Comparison of ENCODE assay signal across 1 cellular context in genomic region chr7:128944487-128945236, GRCh38.
TF ChIP-seq lines count a peak whose summit lies in the region.

No MANE protein-coding gene starts in this region.

TF ChIP-seq in HCT116, 20 proteins besides CTCF, POLR2A, EP300 and RAD21:
- TF ChIP-seq CBX3 (IDR thresholded peaks at IDR 0.05; ENCODE audit: low read depth), result no peak
- no peak for TF ChIP-seq FOSL1 (IDR thresholded peaks at IDR 0.05; ENCODE audit: low read depth)
- TF ChIP-seq EZH2 (IDR thresholded peaks at IDR 0.05), result no peak
- no peak for TF ChIP-seq EGR1 (IDR thresholded peaks at IDR 0.05; ENCODE audit: low read depth)
- no peak for TF ChIP-seq JUND (IDR thresholded peaks at IDR 0.05)
- TF ChIP-seq EZH2phosphoT487 (IDR thresholded peaks at IDR 0.05; ENCODE audit: borderline replicate concordance), result no peak
- no peak for TF ChIP-seq ELF1 (IDR thresholded peaks at IDR 0.05; ENCODE audit: borderline replicate concordance, low read depth)
- TF ChIP-seq POLR2AphosphoS5 (IDR thresholded peaks at IDR 0.05; ENCODE audit: low read depth, low read length), result no peak
- TF ChIP-seq, protein P1, sequence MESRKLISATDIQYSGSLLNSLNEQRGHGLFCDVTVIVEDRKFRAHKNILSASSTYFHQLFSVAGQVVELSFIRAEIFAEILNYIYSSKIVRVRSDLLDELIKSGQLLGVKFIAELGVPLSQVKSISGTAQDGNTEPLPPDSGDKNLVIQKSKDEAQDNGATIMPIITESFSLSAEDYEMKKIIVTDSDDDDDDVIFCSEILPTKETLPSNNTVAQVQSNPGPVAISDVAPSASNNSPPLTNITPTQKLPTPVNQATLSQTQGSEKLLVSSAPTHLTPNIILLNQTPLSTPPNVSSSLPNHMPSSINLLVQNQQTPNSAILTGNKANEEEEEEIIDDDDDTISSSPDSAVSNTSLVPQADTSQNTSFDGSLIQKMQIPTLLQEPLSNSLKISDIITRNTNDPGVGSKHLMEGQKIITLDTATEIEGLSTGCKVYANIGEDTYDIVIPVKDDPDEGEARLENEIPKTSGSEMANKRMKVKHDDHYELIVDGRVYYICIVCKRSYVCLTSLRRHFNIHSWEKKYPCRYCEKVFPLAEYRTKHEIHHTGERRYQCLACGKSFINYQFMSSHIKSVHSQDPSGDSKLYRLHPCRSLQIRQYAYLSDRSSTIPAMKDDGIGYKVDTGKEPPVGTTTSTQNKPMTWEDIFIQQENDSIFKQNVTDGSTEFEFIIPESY (IDR thresholded peaks at IDR 0.05; ENCODE audit: extremely low read depth, insufficient replicate concordance, low read length), result no peak
- TF ChIP-seq, protein P2, sequence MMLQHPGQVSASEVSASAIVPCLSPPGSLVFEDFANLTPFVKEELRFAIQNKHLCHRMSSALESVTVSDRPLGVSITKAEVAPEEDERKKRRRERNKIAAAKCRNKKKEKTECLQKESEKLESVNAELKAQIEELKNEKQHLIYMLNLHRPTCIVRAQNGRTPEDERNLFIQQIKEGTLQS (IDR thresholded peaks at IDR 0.05), result no peak
- no peak for TF ChIP-seq ZNF274 (IDR thresholded peaks at IDR 0.05; ENCODE audit: low read depth, low read length)
- no peak for TF ChIP-seq SRF (IDR thresholded peaks at IDR 0.05; ENCODE audit: low read depth)
